2 cellular contexts compared by ENCODE assay signal in genomic region chr14:39370415-39370814, GRCh38.
TF ChIP-seq lines count a peak whose summit lies in the region.

No MANE protein-coding gene starts in this region.

TF ChIP-seq in H1, 55 proteins besides CTCF, POLR2A, EP300 and RAD21 (continued from another document):
- TF ChIP-seq BRCA1 (IDR thresholded peaks at IDR 0.05; ENCODE audit: low read depth, low read length), result no peak
- TF ChIP-seq RFX5 (IDR thresholded peaks at IDR 0.05; ENCODE audit: borderline replicate concordance, low read depth, low read length), result no peak
- TF ChIP-seq, protein P1, sequence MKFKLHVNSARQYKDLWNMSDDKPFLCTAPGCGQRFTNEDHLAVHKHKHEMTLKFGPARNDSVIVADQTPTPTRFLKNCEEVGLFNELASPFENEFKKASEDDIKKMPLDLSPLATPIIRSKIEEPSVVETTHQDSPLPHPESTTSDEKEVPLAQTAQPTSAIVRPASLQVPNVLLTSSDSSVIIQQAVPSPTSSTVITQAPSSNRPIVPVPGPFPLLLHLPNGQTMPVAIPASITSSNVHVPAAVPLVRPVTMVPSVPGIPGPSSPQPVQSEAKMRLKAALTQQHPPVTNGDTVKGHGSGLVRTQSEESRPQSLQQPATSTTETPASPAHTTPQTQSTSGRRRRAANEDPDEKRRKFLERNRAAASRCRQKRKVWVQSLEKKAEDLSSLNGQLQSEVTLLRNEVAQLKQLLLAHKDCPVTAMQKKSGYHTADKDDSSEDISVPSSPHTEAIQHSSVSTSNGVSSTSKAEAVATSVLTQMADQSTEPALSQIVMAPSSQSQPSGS (IDR thresholded peaks at IDR 0.05; ENCODE audit: low read length), result no peak
- TF ChIP-seq CBX5 (IDR thresholded peaks at IDR 0.05; ENCODE audit: low read depth, low read length), result no peak
- no peak for TF ChIP-seq SIX5 (IDR thresholded peaks at IDR 0.05; ENCODE audit: low read depth, low read length)
- no peak for TF ChIP-seq TAF1 (IDR thresholded peaks at IDR 0.05; ENCODE audit: low read depth, low read length)
- TF ChIP-seq SP1 (IDR thresholded peaks at IDR 0.05; ENCODE audit: low read depth, low read length), result no peak
- TF ChIP-seq RXRA (IDR thresholded peaks at IDR 0.05; ENCODE audit: insufficient read depth, low read depth, low read length), result no peak
- TF ChIP-seq NRF1 (IDR thresholded peaks at IDR 0.05; ENCODE audit: low read depth, low read length), result no peak
- TF ChIP-seq NANOG (IDR thresholded peaks at IDR 0.05; ENCODE audit: insufficient read depth, low read depth, low read length, poor library complexity, severe bottlenecking), result no peak
TF ChIP-seq in H1: peak in this region for 0.

TF ChIP-seq in HepG2, 621 proteins besides CTCF, POLR2A, EP300 and RAD21:
- TF ChIP-seq MNT (IDR thresholded peaks at IDR 0.05) (no peak), RBM22 (optimal IDR thresholded peaks at IDR 0.05; ENCODE audit: low read length) (peak; percentile 67), ZNF280B (CRISPR knock-in tag; IDR thresholded peaks at IDR 0.05; ENCODE audit: borderline replicate concordance) (peak; percentile 47; the same call in 1 of the 2 replicates), ZSCAN20 (CRISPR knock-in tag; IDR thresholded peaks at IDR 0.05; ENCODE audit: borderline replicate concordance) (no peak), ZNF780A (CRISPR knock-in tag; IDR thresholded peaks at IDR 0.05) (no peak), AGO2 (optimal IDR thresholded peaks at IDR 0.05; ENCODE audit: low read depth, low read length) (peak; percentile 61), ZNF687 (CRISPR knock-in tag; IDR thresholded peaks at IDR 0.05) (0 out of 2 replicates have a peak, but pooled peaks have one; percentile 15), ZNF768 (CRISPR knock-in tag; IDR thresholded peaks at IDR 0.05) (peak; percentile 70; the same call in 1 of the 2 replicates)
